ENCODE assay signal across 8 cellular contexts in genomic region chr6:136289579-136290405, GRCh38. TPM values are rescaled to one million over a fixed set of nuclear protein-coding genes. Genes with fewer than 3 reads are reported as not detected.
DNase-seq lines count a peak whose midpoint lies in the region; ATAC-seq lines count a peak whose summit lies in the region.

A gene with protein sequence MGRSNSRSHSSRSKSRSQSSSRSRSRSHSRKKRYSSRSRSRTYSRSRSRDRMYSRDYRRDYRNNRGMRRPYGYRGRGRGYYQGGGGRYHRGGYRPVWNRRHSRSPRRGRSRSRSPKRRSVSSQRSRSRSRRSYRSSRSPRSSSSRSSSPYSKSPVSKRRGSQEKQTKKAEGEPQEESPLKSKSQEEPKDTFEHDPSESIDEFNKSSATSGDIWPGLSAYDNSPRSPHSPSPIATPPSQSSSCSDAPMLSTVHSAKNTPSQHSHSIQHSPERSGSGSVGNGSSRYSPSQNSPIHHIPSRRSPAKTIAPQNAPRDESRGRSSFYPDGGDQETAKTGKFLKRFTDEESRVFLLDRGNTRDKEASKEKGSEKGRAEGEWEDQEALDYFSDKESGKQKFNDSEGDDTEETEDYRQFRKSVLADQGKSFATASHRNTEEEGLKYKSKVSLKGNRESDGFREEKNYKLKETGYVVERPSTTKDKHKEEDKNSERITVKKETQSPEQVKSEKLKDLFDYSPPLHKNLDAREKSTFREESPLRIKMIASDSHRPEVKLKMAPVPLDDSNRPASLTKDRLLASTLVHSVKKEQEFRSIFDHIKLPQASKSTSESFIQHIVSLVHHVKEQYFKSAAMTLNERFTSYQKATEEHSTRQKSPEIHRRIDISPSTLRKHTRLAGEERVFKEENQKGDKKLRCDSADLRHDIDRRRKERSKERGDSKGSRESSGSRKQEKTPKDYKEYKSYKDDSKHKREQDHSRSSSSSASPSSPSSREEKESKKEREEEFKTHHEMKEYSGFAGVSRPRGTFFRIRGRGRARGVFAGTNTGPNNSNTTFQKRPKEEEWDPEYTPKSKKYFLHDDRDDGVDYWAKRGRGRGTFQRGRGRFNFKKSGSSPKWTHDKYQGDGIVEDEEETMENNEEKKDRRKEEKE (minus strand): TSS chr6:136289846. CDS start chr6:136279866, 9,980 bp downstream.

- peak within 1 kb of the TSS; percentile 85 to 99 (median 94) for H3K4me2 ChIP-seq in BLaER1 treated with 17β-estradiol and CSF1 and Interleukin-3, amounts not matched to agents 10 nM and 100 nM

- DNase-seq in NCI-H748 (lab: John Stamatoyannopoulos, UW; ENCODE audit: unreplicated experiment), result peak; percentile 99
- peak; percentile 99 for DNase-seq in activated CD4-positive, alpha-beta T cell treated with anti-CD3 and anti-CD28 coated beads, Interleukin-2, amount 50 U/mL, for 1 hour
- peak; percentile 59 for DNase-seq in cortex of kidney (lab: John Stamatoyannopoulos, UW)
- DNase-seq in left colon, result peak; percentile 100
- DNase-seq in stimulated activated CD4-positive, alpha-beta T cell treated with anti-CD3 and anti-CD28 coated beads, Interleukin-1b, Interleukin-23, amount 100 ng/mL, for 48 hours, result peak; percentile 99

- H3K9me3 ChIP-seq in BLaER1 treated with 17β-estradiol and CSF1 and Interleukin-3, amounts not matched to agents 10 nM and 100 nM (replicated peaks in 1 of 11), result no peaks in the 10 kb centered on the region

- peaks cover 47 to 53% (median 50%) of the 10 kb centered on the region in 10 experiments for H3K4me1 ChIP-seq in BLaER1 treated with 17β-estradiol and CSF1 and Interleukin-3, amounts not matched to agents 10 nM and 100 nM

- H3K9ac ChIP-seq in BLaER1 treated with 17β-estradiol and CSF1 and Interleukin-3, amounts not matched to agents 10 nM and 100 nM, result peak within 1 kb of the TSS; percentile 95 to 100 (median 99)

- ATAC-seq in GM19351 (IDR thresholded peaks at IDR 0.05; ENCODE audit: unreplicated experiment), result peak; percentile 84
- peak; percentile 86 for ATAC-seq in HG03521 (IDR thresholded peaks at IDR 0.05; ENCODE audit: unreplicated experiment)
- peak; percentile 87 for ATAC-seq in left colon

- peak within 1 kb of the TSS; percentile 98 to 100 (median 99) for H3K27ac ChIP-seq in BLaER1 treated with 17β-estradiol and CSF1 and Interleukin-3, amounts not matched to agents 10 nM and 100 nM

- H3K27me3 ChIP-seq in BLaER1 treated with 17β-estradiol and CSF1 and Interleukin-3, amounts not matched to agents 10 nM and 100 nM, result no peaks in the 10 kb centered on the region

- peaks cover 0 to 35% (median 20%) of the 10 kb centered on the region in 11 experiments; a peak in 16 of 22 replicates for H3K36me3 ChIP-seq in BLaER1 treated with 17β-estradiol and CSF1 and Interleukin-3, amounts not matched to agents 10 nM and 100 nM

- intact Hi-C loops in left colon (cut with DNase I, micrococcal nuclease), result loop anchor here in 1 of 2 donors (5.0 kb wide), 1 partner anchor 37 kb away; the partner anchor contains the start of gene MTFR2

- H4K20me1 ChIP-seq in BLaER1 treated with 17β-estradiol and CSF1 and Interleukin-3, amounts not matched to agents 10 nM and 100 nM, result peaks cover 43 to 47% (median 44%) of the 10 kb centered on the region in 11 experiments

- H3K4me3 ChIP-seq in BLaER1 treated with 17β-estradiol and CSF1 and Interleukin-3, amounts not matched to agents 10 nM and 100 nM, result peak within 1 kb of the TSS; percentile 74 to 98 (median 88)

RNA-seq across cellular contexts. Expression of the gene that starts here (rescaled TPM):
- 100 to 1,000 TPM; 106 to 115 TPM for total RNA-seq in left colon

Comparison
In these comparisons a context has a peak if more than half of its experiments do, and no peak if none do; other contexts are left out.
1. Peak in every context shown above with its lines: DNase-seq, ATAC-seq, H3K4me3 ChIP-seq and H3K27ac ChIP-seq.